ENCODE assay signal across 38 cellular contexts in the genomic region with DNA sequence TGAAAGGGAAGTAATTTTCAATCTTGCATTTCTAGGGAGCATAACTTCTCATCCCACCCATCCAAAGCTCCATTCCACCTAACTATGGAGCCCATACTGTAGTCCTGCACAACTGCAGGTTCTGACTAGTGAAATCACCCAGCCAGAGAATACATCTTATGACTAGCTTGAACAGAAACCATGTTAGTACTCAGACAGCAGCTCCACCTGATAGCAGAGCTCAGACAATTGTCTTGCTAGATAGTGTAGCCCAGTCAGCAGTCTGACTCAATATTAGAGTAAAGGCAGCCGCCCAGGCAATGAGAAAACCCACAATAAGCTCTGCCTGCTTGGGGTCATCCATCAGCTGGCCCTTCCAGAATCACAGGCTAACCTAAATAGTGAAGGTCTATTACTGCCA.
"Had no signal": no experiment of that assay in that cellular context is flagged by ENCODE, and none has a peak within 500 bp of the region (broad histone marks: within the 10 kb centered on the region; RNA-seq: fewer than 3 reads in every experiment).

No MANE protein-coding gene starts in this region.

- H3K27ac ChIP-seq: adrenal gland, body of pancreas, cardiac muscle cell, WERI-Rb-1 had no signal

- H3K27me3 ChIP-seq: adrenal gland, body of pancreas, cardiac muscle cell had no signal

- H3K4me1 Mint-ChIP-seq: activated CD4-positive, alpha-beta memory T cell treated with anti-CD3 and anti-CD28 coated beads, Interleukin-2, amount 10 ng/mL, durations not matched to agents 7 days and 5 days; activated CD4-positive, alpha-beta T cell treated with anti-CD3 and anti-CD28 coated beads for 36 hours; activated CD4-positive, alpha-beta T cell treated with anti-CD3 and anti-CD28 coated beads, Interleukin-2, amount 10 ng/mL, durations not matched to agents 7 days and 5 days; activated naive CD8-positive, alpha-beta T cell treated with anti-CD3 and anti-CD28 coated beads for 36 hours; activated T-helper 17 cell treated with anti-CD3 and anti-CD28 coated beads, Interleukin-2, amount 50 U/mL, for 72 hours; central memory CD8-positive, alpha-beta T cell; WTC11 had no signal

- DNase-seq: activated CD4-positive, alpha-beta memory T cell treated with anti-CD3 and anti-CD28 coated beads, Interleukin-2, amount 10 ng/mL, durations not matched to agents 7 days and 5 days; activated CD4-positive, alpha-beta T cell treated with anti-CD3 and anti-CD28 coated beads for 1 hour; activated CD4-positive, alpha-beta T cell treated with anti-CD3 and anti-CD28 coated beads for 36 hours; activated CD4-positive, alpha-beta T cell treated with anti-CD3 and anti-CD28 coated beads for 48 hours; activated CD4-positive, alpha-beta T cell treated with anti-CD3 and anti-CD28 coated beads, Interleukin-2, amount 10 ng/mL, durations not matched to agents 7 days and 5 days; activated CD4-positive, alpha-beta T cell treated with anti-CD3 and anti-CD28 coated beads, Interleukin-2, amount 50 U/mL, for 48 hours; activated CD4-positive, CD25-positive, alpha-beta regulatory T cell; activated CD8-positive, alpha-beta memory T cell treated with anti-CD3 and anti-CD28 coated beads, Interleukin-2, amount 50 U/mL, for 4 hours; activated CD8-positive, alpha-beta T cell treated with anti-CD3 and anti-CD28 coated beads, Interleukin-2, amount 10 ng/mL, durations not matched to agents 7 days and 5 days; activated effector memory CD4-positive, alpha-beta T cell treated with anti-CD3 and anti-CD28 coated beads, Interleukin-2, amount 50 U/mL, for 16 hours; activated gamma-delta T cell treated with Interleukin-2 at 50 U/mL for 16 hours; activated naive CD4-positive, alpha-beta T cell; activated naive CD4-positive, alpha-beta T cell treated with anti-CD3 and anti-CD28 coated beads for 36 hours; activated naive CD4-positive, alpha-beta T cell treated with anti-CD3 and anti-CD28 coated beads, Interleukin-2, amount 50 U/mL, for 16 hours; activated naive CD8-positive, alpha-beta T cell treated with anti-CD3 and anti-CD28 coated beads for 36 hours; activated T-cell treated with anti-CD3 and anti-CD28 coated beads for 4 hours; activated T-cell treated with anti-CD3 and anti-CD28 coated beads, Interleukin-2, amount 50 U/mL, for 1 hour; activated T-cell treated with anti-CD3 and anti-CD28 coated beads, Interleukin-2, amount 50 U/mL, for 4 hours; activated T-cell treated with anti-CD3 and anti-CD28 coated beads, Interleukin-2, amount 50 U/mL, for 72 hours; adrenal gland; amniotic stem cell; aorta; body of pancreas; caudate nucleus; cerebellar nuclear complex; T-helper 1 cell; T-helper 2 cell; T-helper 9 cell; WERI-Rb-1 had no signal

- H3K4me1 ChIP-seq: adrenal gland, body of pancreas had no signal

- H3K36me3 Mint-ChIP-seq: activated naive CD4-positive, alpha-beta T cell treated with anti-CD3 and anti-CD28 coated beads, Interleukin-2, amount 50 U/mL, for 72 hours; activated naive CD8-positive, alpha-beta T cell treated with anti-CD3 and anti-CD28 coated beads for 36 hours; WTC11 had no signal

- H3K36me3 ChIP-seq: adrenal gland, cardiac muscle cell, WERI-Rb-1 had no signal

- H3K4me3 Mint-ChIP-seq: activated CD4-positive, alpha-beta memory T cell treated with anti-CD3 and anti-CD28 coated beads, Interleukin-2, amount 10 ng/mL, durations not matched to agents 7 days and 5 days; activated CD4-positive, alpha-beta T cell treated with anti-CD3 and anti-CD28 coated beads for 36 hours; activated CD4-positive, alpha-beta T cell treated with anti-CD3 and anti-CD28 coated beads, Interleukin-2, amount 10 ng/mL, durations not matched to agents 7 days and 5 days; activated CD8-positive, alpha-beta T cell treated with anti-CD3 and anti-CD28 coated beads, Interleukin-2, amount 10 ng/mL, durations not matched to agents 7 days and 5 days; activated naive CD4-positive, alpha-beta T cell treated with anti-CD3 and anti-CD28 coated beads for 36 hours; activated naive CD8-positive, alpha-beta T cell treated with anti-CD3 and anti-CD28 coated beads for 36 hours; activated T-cell treated with anti-CD3 and anti-CD28 coated beads, Interleukin-2, amount 50 U/mL, for 4 hours; activated T-cell treated with anti-CD3 and anti-CD28 coated beads, Interleukin-2, amount 50 U/mL, for 72 hours; activated T-helper 1 cell treated with anti-CD3 and anti-CD28 coated beads, Interleukin-12 subunit alpha, Interleukin-12 subunit beta, Interleukin-2, Interleukin-4 antibody, amounts not matched to agents 30 ng/mL and 10 ng/mL and 1 ng/mL, durations not matched to agents 14 hours and 24 hours and 36 hours; activated T-helper 17 cell treated with anti-CD3 and anti-CD28 coated beads, Interleukin-2, amount 50 U/mL, for 72 hours; central memory CD8-positive, alpha-beta T cell; T-helper 1 cell treated with Interleukin-12 subunit alpha and Interleukin-12 subunit beta and Interleukin-4 antibody, amounts not matched to agents 30 μg/mL and 1 μg/mL, for 36 hours; T-helper 2 cell treated with Interferon-gamma antibody and Interleukin-4, amounts not matched to agents 5 μg/mL and 100 μg/mL, for 36 hours; WTC11 had no signal

- H3K27ac Mint-ChIP-seq: activated CD4-positive, alpha-beta memory T cell treated with anti-CD3 and anti-CD28 coated beads, Interleukin-2, amount 10 ng/mL, durations not matched to agents 7 days and 5 days; activated CD4-positive, alpha-beta T cell treated with anti-CD3 and anti-CD28 coated beads for 36 hours; activated CD4-positive, alpha-beta T cell treated with anti-CD3 and anti-CD28 coated beads, Interleukin-2, amount 10 ng/mL, durations not matched to agents 7 days and 5 days; activated CD8-positive, alpha-beta T cell treated with anti-CD3 and anti-CD28 coated beads, Interleukin-2, amount 10 ng/mL, durations not matched to agents 7 days and 5 days; activated naive CD4-positive, alpha-beta T cell treated with anti-CD3 and anti-CD28 coated beads for 36 hours; activated naive CD4-positive, alpha-beta T cell treated with anti-CD3 and anti-CD28 coated beads, Interleukin-2, amount 50 U/mL, for 72 hours; activated naive CD8-positive, alpha-beta T cell treated with anti-CD3 and anti-CD28 coated beads for 36 hours; activated T-cell treated with anti-CD3 and anti-CD28 coated beads, Interleukin-2, amount 50 U/mL, for 72 hours; activated T-helper 1 cell treated with anti-CD3 and anti-CD28 coated beads, Interleukin-12 subunit alpha, Interleukin-12 subunit beta, Interleukin-2, Interleukin-4 antibody, amounts not matched to agents 30 ng/mL and 10 ng/mL and 1 ng/mL, durations not matched to agents 14 hours and 24 hours and 36 hours; activated T-helper 17 cell treated with anti-CD3 and anti-CD28 coated beads, Interleukin-2, amount 50 U/mL, for 72 hours; T-helper 1 cell treated with Interleukin-12 subunit alpha and Interleukin-12 subunit beta and Interleukin-4 antibody, amounts not matched to agents 30 μg/mL and 1 μg/mL, for 36 hours; T-helper 2 cell treated with Interferon-gamma antibody and Interleukin-4, amounts not matched to agents 5 μg/mL and 100 μg/mL, for 36 hours; WTC11 had no signal

- H3K27me3 Mint-ChIP-seq: activated CD4-positive, alpha-beta memory T cell treated with anti-CD3 and anti-CD28 coated beads, Interleukin-2, amount 10 ng/mL, durations not matched to agents 7 days and 5 days; activated CD4-positive, alpha-beta T cell treated with anti-CD3 and anti-CD28 coated beads for 36 hours; activated CD4-positive, alpha-beta T cell treated with anti-CD3 and anti-CD28 coated beads, Interleukin-2, amount 10 ng/mL, durations not matched to agents 7 days and 5 days; activated naive CD8-positive, alpha-beta T cell treated with anti-CD3 and anti-CD28 coated beads for 36 hours; activated T-helper 17 cell treated with anti-CD3 and anti-CD28 coated beads, Interleukin-2, amount 50 U/mL, for 72 hours; central memory CD8-positive, alpha-beta T cell had no signal

- H3K9me3 ChIP-seq: adrenal gland, body of pancreas had no signal

- H3K4me3 ChIP-seq: adrenal gland, body of pancreas, cardiac muscle cell had no signal

- ATAC-seq: activated CD4-positive, alpha-beta T cell treated with anti-CD3 and anti-CD28 coated beads for 36 hours; activated CD4-positive, CD25-positive, alpha-beta regulatory T cell treated with anti-CD3 and anti-CD28 coated beads, Interleukin-2, amount 50 U/mL, for 24 hours; activated CD8-positive, alpha-beta T cell treated with anti-CD3 and anti-CD28 coated beads, Interleukin-2, amount 10 ng/mL, durations not matched to agents 7 days and 5 days; activated naive CD4-positive, alpha-beta T cell treated with anti-CD3 and anti-CD28 coated beads, Interleukin-2, amount 50 U/mL, for 72 hours; activated T-cell treated with anti-CD3 and anti-CD28 coated beads, Interleukin-2, amount 50 U/mL, for 4 hours; activated T-cell treated with anti-CD3 and anti-CD28 coated beads, Interleukin-2, amount 50 U/mL, for 72 hours; activated T-helper 17 cell treated with anti-CD3 and anti-CD28 coated beads, Interleukin-2, amount 50 U/mL, for 72 hours; body of pancreas; WTC11 had no signal
